ENCODE assay signal across 8 cellular contexts in genomic region chr6:79234150-79235022, GRCh38. TPM values are rescaled to one million over a fixed set of nuclear protein-coding genes. Genes with fewer than 3 reads are reported as not detected.
DNase-seq lines count a peak whose midpoint lies in the region; ATAC-seq and TF ChIP-seq lines count a peak whose summit lies in the region.

HMGN3 (minus strand) TSS chr6:79234682.

- H3K9me3 ChIP-seq in esophagus (ENCODE audit: control insufficient read depth in 2 of 2, insufficient read depth in 1 of 2, low read depth in 1 of 2, low read length in 1 of 2) (no peaks in the 10 kb centered on the region), mucosa of stomach (ENCODE audit: control insufficient read depth, low read length) (no peaks in the 10 kb centered on the region)

- no peaks in the 10 kb centered on the region for H3K27me3 Mint-ChIP-seq in activated T-cell treated with anti-CD3 and anti-CD28 coated beads, Interleukin-2, amount 50 U/mL, for 4 hours (ENCODE audit: low read depth)

- ATAC-seq in GM21576 (IDR thresholded peaks at IDR 0.05; ENCODE audit: unreplicated experiment): peak; percentile 90
- ATAC-seq in activated T-cell treated with anti-CD3 and anti-CD28 coated beads, Interleukin-2, amount 50 U/mL, for 4 hours: peak; percentile 96

- peak; percentile 45; the same call in 1 of the 2 replicates for TF ChIP-seq EP300 in Ishikawa (IDR thresholded peaks at IDR 0.05; ENCODE audit: borderline replicate concordance)

- no peaks in the 10 kb centered on the region for H3K27me3 ChIP-seq in esophagus (ENCODE audit: control insufficient read depth in 1 of 2, insufficient read depth in 2 of 2, low read length in 2 of 2)
- no peaks in the 10 kb centered on the region for H3K27me3 ChIP-seq in mucosa of stomach (ENCODE audit: control insufficient read depth, insufficient read depth, low read length)

- DNase-seq in DMS153 (lab: John Stamatoyannopoulos, UW): peak; percentile 98
- peak; percentile 88 for DNase-seq in activated T-cell treated with anti-CD3 and anti-CD28 coated beads, Interleukin-2, amount 50 U/mL, for 4 hours
- peak; percentile 82 to 84 for DNase-seq in stimulated activated CD8-positive, alpha-beta memory T cell treated with anti-CD3 and anti-CD28 coated beads, Interleukin-7, amount 100 ng/mL, for 1 hour (ENCODE audit: low read depth in 2 of 2)

- 2% methylated on average over 51 of the region's 51 CpGs for WGBS in esophagus, 2 donors

- H3K9ac ChIP-seq in mucosa of stomach (ENCODE audit: low read length): peak within 1 kb of the TSS; percentile 76

- 0 out of 2 replicates have a peak, but pooled peaks have one; percentile 6 for TF ChIP-seq RAD21 in Ishikawa (IDR thresholded peaks at IDR 0.05; ENCODE audit: low read depth)

- peak within 1 kb of the TSS; percentile 92 to 99 for H3K27ac ChIP-seq in esophagus (ENCODE audit: low read depth in 2 of 2, low read length in 1 of 2)

- no peaks in the 10 kb centered on the region for H3K9me3 Mint-ChIP-seq in activated T-cell treated with anti-CD3 and anti-CD28 coated beads, Interleukin-2, amount 50 U/mL, for 4 hours

- peaks cover 2% of the 10 kb centered on the region for H3K36me3 Mint-ChIP-seq in activated T-cell treated with anti-CD3 and anti-CD28 coated beads, Interleukin-2, amount 50 U/mL, for 4 hours (ENCODE audit: insufficient read depth)

- no peaks in the 10 kb centered on the region for H3K36me3 ChIP-seq in esophagus (ENCODE audit: control insufficient read depth in 2 of 2, insufficient read depth in 2 of 2, low read length in 1 of 2)
- no peaks in the 10 kb centered on the region for H3K36me3 ChIP-seq in mucosa of stomach (ENCODE audit: control insufficient read depth, insufficient read depth, low read length)

- H3K4me1 ChIP-seq in esophagus (ENCODE audit: control insufficient read depth in 2 of 2, insufficient read depth in 2 of 2, low read length in 1 of 2) (no peaks in the 10 kb centered on the region), mucosa of stomach (ENCODE audit: control insufficient read depth, insufficient read depth, low read length) (peaks cover 7% of the 10 kb centered on the region)

- H3K4me3 ChIP-seq in esophagus (ENCODE audit: low read depth in 1 of 2, low read length in 2 of 2): peak within 1 kb of the TSS; percentile 82 to 95
- peak within 1 kb of the TSS; percentile 43 for H3K4me3 ChIP-seq in mucosa of stomach (ENCODE audit: low read length)

- peaks cover 24% of the 10 kb centered on the region for H3K4me1 Mint-ChIP-seq in activated T-cell treated with anti-CD3 and anti-CD28 coated beads, Interleukin-2, amount 50 U/mL, for 4 hours (ENCODE audit: low read depth)

- H3K4me3 Mint-ChIP-seq in activated T-cell treated with anti-CD3 and anti-CD28 coated beads, Interleukin-2, amount 50 U/mL, for 4 hours: peak within 1 kb of the TSS; percentile 94

TF ChIP-seq in Ishikawa, 13 proteins besides CTCF, POLR2A, EP300 and RAD21 (continues in another document):
- no peak for TF ChIP-seq CREB1 (IDR thresholded peaks at IDR 0.05; ENCODE audit: low read depth)
- TF ChIP-seq TAF1 (IDR thresholded peaks at IDR 0.05; ENCODE audit: low read depth): peak; percentile 58
- no peak for TF ChIP-seq EGR1 (IDR thresholded peaks at IDR 0.05)
- TF ChIP-seq USF1 (IDR thresholded peaks at IDR 0.05): peak; percentile 12; the same call in 1 of the 2 replicates
- 0 out of 2 replicates have a peak, but pooled peaks have one; percentile 9 for TF ChIP-seq NFIC (IDR thresholded peaks at IDR 0.05)
- peak; percentile 53; the same call in 1 of the 2 replicates for TF ChIP-seq FOXM1 (IDR thresholded peaks at IDR 0.05; ENCODE audit: borderline replicate concordance, low read depth)
- no peak for TF ChIP-seq ZBTB7A (IDR thresholded peaks at IDR 0.05; ENCODE audit: low read depth)
- TF ChIP-seq REST (IDR thresholded peaks at IDR 0.05; ENCODE audit: low read depth): no peak
- peak; percentile 98 for TF ChIP-seq MAX (IDR thresholded peaks at IDR 0.05)
- no peak for TF ChIP-seq CEBPB (IDR thresholded peaks at IDR 0.05)

TF ChIP-seq in PFSK-1, 5 proteins besides CTCF, POLR2A, EP300 and RAD21:
- TF ChIP-seq TAF1 (IDR thresholded peaks at IDR 0.05; ENCODE audit: borderline replicate concordance, insufficient read depth, low read length) (peak; percentile 76; the same call in 1 of the 2 replicates), POLR2AphosphoS5 (IDR thresholded peaks at IDR 0.05; ENCODE audit: low read depth, low read length) (peak; percentile 88), REST (IDR thresholded peaks at IDR 0.05; ENCODE audit: insufficient read depth in 1 of 2, low read depth in 2 of 2, low read length in 2 of 2) (no peak), FOXP2 (optimal IDR thresholded peaks at IDR 0.05; ENCODE audit: borderline replicate concordance, extremely low read depth, extremely low read length, insufficient read depth) (peak; percentile 54), SIN3A (IDR thresholded peaks at IDR 0.05; ENCODE audit: borderline replicate concordance, insufficient read depth, low read length) (no peak)

RNA-seq across cellular contexts. Expression of gene HMGN3, which starts in this region (rescaled TPM):
- 31.1 TPM for polyA plus RNA-seq in PFSK-1 (2012; ENCODE audit: insufficient read length, low read depth)
- 10 to 100 TPM; 18.5 to 24.9 (median 21.4) TPM for total RNA-seq in activated T-cell treated with anti-CD3 and anti-CD28 coated beads, Interleukin-2, amount 50 U/mL, for 4 hours
- 100 to 1,000 TPM in 1 of 2 donors, 10 to 100 TPM in 1; 72.1 to 105 TPM for polyA plus RNA-seq in esophagus

Comparison
In these comparisons a context has a peak if more than half of its experiments do, and no peak if none do; other contexts are left out.
1. Peak in every context shown above with its lines: DNase-seq, ATAC-seq, H3K4me3 ChIP-seq and H3K27ac ChIP-seq.